In genomic region chr11:32615422-32615821, GRCh38 we compare ENCODE assay signal across 13 cellular contexts. TPM values are rescaled to one million over a fixed set of nuclear protein-coding genes. Genes with fewer than 3 reads are reported as not detected.
DNase-seq lines count a peak whose midpoint lies in the region; ATAC-seq and TF ChIP-seq lines count a peak whose summit lies in the region.
"Had no signal": no experiment of that assay in that cellular context is flagged by ENCODE, and none has a peak within 500 bp of the region (broad histone marks: within the 10 kb centered on the region; RNA-seq: fewer than 3 reads in every experiment).

No MANE protein-coding gene starts in this region.

- H3K4me1 ChIP-seq in DOHH2 (ENCODE audit: control insufficient read depth, low read length): no peaks in the 10 kb centered on the region
- no peaks in the 10 kb centered on the region for H3K4me1 ChIP-seq in mammary epithelial cell (ENCODE audit: insufficient read depth, low read length)
- H3K4me1 ChIP-seq: heart left ventricle had no signal

- intact Hi-C loops in mammary epithelial cell (cut with micrococcal nuclease): loop anchor here (10.0 kb wide), 1 partner anchor 291 kb away; no protein-coding TSS in a partner anchor

- no peaks in the 10 kb centered on the region for H4K20me1 ChIP-seq in DOHH2 (ENCODE audit: control insufficient read depth, insufficient read depth, low read depth, low read length)
- H4K20me1 ChIP-seq in mammary epithelial cell (ENCODE audit: insufficient read depth, low read length): no peaks in the 10 kb centered on the region

- TF ChIP-seq CTCF in DOHH2 (IDR thresholded peaks at IDR 0.05; ENCODE audit: low read depth, low read length, poor library complexity, severe bottlenecking) (peak; percentile 19), LNCAP (IDR thresholded peaks at IDR 0.05) (peak; percentile 40; the same call in 1 of the 2 replicates), mammary epithelial cell (conservative IDR thresholded peaks at IDR 0.05 in 1 of 2, IDR thresholded peaks at IDR 0.05 in 1 of 2; ENCODE audit: extremely low read depth in 1 of 2, insufficient read depth in 1 of 2, low read depth in 1 of 2, low read length in 2 of 2) (peak; percentile 10 to 26)

- H3K9ac ChIP-seq in mammary epithelial cell (ENCODE audit: insufficient read depth, low read length): no peak overlapping the region

- dilution Hi-C loops in mammary epithelial cell (cut with HindIII; ENCODE audit: low sequenced_read_pairs): no loop called here

- ATAC-seq in HG02884 (IDR thresholded peaks at IDR 0.05; ENCODE audit: unreplicated experiment): no peak
- ATAC-seq in GM18519 (IDR thresholded peaks at IDR 0.05; ENCODE audit: low FRiP score, unreplicated experiment): no peak
- ATAC-seq: heart left ventricle, Right ventricle myocardium inferior had no signal

- no TSS peak for BruUV-seq in mammary epithelial cell (replicated peaks; lab: Mats Ljungman, UMichigan)

- CTCF ChIA-PET in mammary epithelial cell (lab: Charles Lee; ENCODE audit: low non-redundant PET): no interaction called here

- H3K36me3 ChIP-seq in DOHH2 (ENCODE audit: control insufficient read depth, low read length): no peaks in the 10 kb centered on the region
- H3K36me3 ChIP-seq in mammary epithelial cell (ENCODE audit: insufficient read depth, low read length): no peaks in the 10 kb centered on the region
- H3K36me3 ChIP-seq: heart left ventricle had no signal

- H3K4me2 ChIP-seq in DOHH2 (ENCODE audit: low read length) (no peak overlapping the region), mammary epithelial cell (ENCODE audit: insufficient read depth, low read depth, low read length) (no peak overlapping the region)

- in situ Hi-C loops in mammary epithelial cell (cut with MboI; ENCODE audit: low sequenced_read_pairs in 2 of 2): no loop called here

- H3K4me3 ChIP-seq in DOHH2 (ENCODE audit: low read length) (no peak overlapping the region), mammary epithelial cell (replicated peaks in 1 of 3; ENCODE audit: insufficient read depth in 1 of 3, low read depth in 2 of 3, low read length in 3 of 3) (no peak overlapping the region)
- H3K4me3 ChIP-seq: heart left ventricle had no signal

- H3K27ac ChIP-seq in DOHH2 (ENCODE audit: low read depth, low read length) (no peak overlapping the region), mammary epithelial cell (ENCODE audit: insufficient read depth, low read depth, low read length) (no peak overlapping the region)
- H3K27ac ChIP-seq: heart left ventricle had no signal

- H3K27me3 ChIP-seq in DOHH2 (ENCODE audit: control insufficient read depth, low read length) (no peaks in the 10 kb centered on the region), mammary epithelial cell (ENCODE audit: insufficient read depth, low read length) (no peaks in the 10 kb centered on the region)
- H3K27me3 ChIP-seq: heart left ventricle had no signal

- H3K9me2 ChIP-seq in DOHH2 (replicated peaks; ENCODE audit: control insufficient read depth, low read length): no peaks in the 10 kb centered on the region

- DNase-seq in mammary epithelial cell (no peak), myocyte (ENCODE audit: low read depth) (peak; percentile 7), dedifferentiated amniotic fluid mesenchymal stem cell (ENCODE audit: extremely low spot score) (no peak), germinal center (ENCODE audit: low spot score) (no peak)
- DNase-seq: activated CD4-positive, CD25-positive, alpha-beta regulatory T cell treated with anti-CD3 and anti-CD28 coated beads, Interleukin-2, amount 50 U/mL, for 72 hours; DMS153; heart left ventricle; NCI-H2171 had no signal

- no peak overlapping the region for H2AFZ ChIP-seq in mammary epithelial cell (ENCODE audit: low read depth, low read length)

- H3F3A ChIP-seq in DOHH2 (ENCODE audit: control insufficient read depth, insufficient read depth): no peaks in the 10 kb centered on the region

- no peaks in the 10 kb centered on the region for H3K79me2 ChIP-seq in DOHH2 (ENCODE audit: control insufficient read depth, low read length)
- no peaks in the 10 kb centered on the region for H3K79me2 ChIP-seq in mammary epithelial cell (ENCODE audit: insufficient read depth, low read length)

- no peaks in the 10 kb centered on the region for H3K9me3 ChIP-seq in DOHH2 (ENCODE audit: control insufficient read depth, insufficient read depth, low read length)
- H3K9me3 ChIP-seq in mammary epithelial cell (replicated peaks; ENCODE audit: insufficient read depth, low read length): no peaks in the 10 kb centered on the region
- H3K9me3 ChIP-seq: heart left ventricle had no signal

RNA-seq across cellular contexts. Expression of gene EIF3M, which starts 31.8 kb away (rescaled TPM):
- total RNA-seq in mammary epithelial cell: 100 to 1,000 TPM; 305 to 469 TPM
- 456 TPM for polyA plus RNA-seq in mammary epithelial cell
- 389 TPM for polyA minus RNA-seq in mammary epithelial cell
- 645 and 675 TPM in 2 replicates for total RNA-seq in myocyte
- 141 TPM for polyA plus RNA-seq in myocyte (2012)
